8 cellular contexts compared by ENCODE assay signal in the genomic region with DNA sequence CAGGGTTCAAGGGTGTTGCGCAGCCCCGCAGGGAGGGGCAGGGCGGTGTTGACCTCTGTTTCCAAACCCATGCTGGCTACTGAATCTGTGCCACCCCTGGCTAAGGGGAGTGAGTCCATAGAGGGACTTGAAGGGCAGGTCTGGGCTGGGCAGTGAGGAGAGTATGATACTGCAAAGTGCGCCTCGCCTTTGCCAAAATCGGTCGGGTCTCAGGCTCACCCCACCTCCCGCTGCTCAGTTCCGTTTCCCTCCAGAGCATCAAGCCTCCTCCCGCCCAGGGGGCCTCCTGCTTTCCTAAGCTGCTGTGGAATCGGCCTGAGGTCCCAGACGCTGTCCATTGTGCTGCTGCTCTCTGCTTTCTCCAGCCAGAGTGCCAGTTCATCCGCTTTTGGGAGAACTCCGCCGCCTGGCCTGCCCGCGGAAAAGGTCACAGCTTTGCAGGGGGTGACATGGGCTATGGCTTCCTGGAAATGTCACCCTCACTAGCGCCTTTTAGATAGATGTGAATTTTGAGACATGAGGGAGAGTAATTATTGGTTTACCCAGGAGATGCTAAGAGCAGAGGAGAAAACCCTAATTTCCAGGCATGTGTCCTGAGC.
A peak's percentile ranks its signal among the peaks of the same experiment; 100 is the strongest.
DNase-seq lines count a peak whose midpoint lies in the region; ATAC-seq and TF ChIP-seq lines count a peak whose summit lies in the region.

No MANE protein-coding gene starts in this region.

- no peaks in the 10 kb centered on the region for H3F3A ChIP-seq in neural cell (ENCODE audit: insufficient read depth, low read length, poor library complexity, severe bottlenecking)

- no peaks in the 10 kb centered on the region for H3K27me3 Mint-ChIP-seq in T-helper 2 cell treated with Interferon-gamma antibody and Interleukin-4, amounts not matched to agents 5 μg/mL and 100 μg/mL, for 36 hours (ENCODE audit: low read depth)

- H3K4me3 ChIP-seq in fibroblast of lung (replicated peaks in 1 of 4; ENCODE audit: control extremely low read depth in 1 of 4, insufficient read depth in 1 of 4, low read depth in 3 of 4, low read length in 4 of 4) (peak overlapping the region; percentile 79 to 99 (median 96)), neural cell (ENCODE audit: low read length) (peak overlapping the region; percentile 97)

- H3K4me1 Mint-ChIP-seq in T-helper 2 cell treated with Interferon-gamma antibody and Interleukin-4, amounts not matched to agents 5 μg/mL and 100 μg/mL, for 36 hours (ENCODE audit: low read depth): peaks cover 9% of the 10 kb centered on the region

- peak overlapping the region; percentile 98 for H3K27ac Mint-ChIP-seq in T-helper 2 cell treated with Interferon-gamma antibody and Interleukin-4, amounts not matched to agents 5 μg/mL and 100 μg/mL, for 36 hours

- H3K79me2 ChIP-seq in fibroblast of lung (ENCODE audit: control insufficient read depth, insufficient read depth, low read length): peaks cover 36% of the 10 kb centered on the region
- H3K79me2 ChIP-seq in neural cell (replicated peaks; ENCODE audit: insufficient read depth, low read length): peaks cover 44% of the 10 kb centered on the region

- peak overlapping the region; percentile 97 for H3K4me3 Mint-ChIP-seq in T-helper 2 cell treated with Interferon-gamma antibody and Interleukin-4, amounts not matched to agents 5 μg/mL and 100 μg/mL, for 36 hours

- H3K9ac ChIP-seq in fibroblast of lung (ENCODE audit: insufficient read depth, low read length) (peak overlapping the region; percentile 69), neural cell (ENCODE audit: low read length) (peak overlapping the region; percentile 81)

- H3K36me3 ChIP-seq in fibroblast of lung (ENCODE audit: control insufficient read depth, insufficient read depth, low read length) (no peaks in the 10 kb centered on the region), neural cell (ENCODE audit: insufficient read depth, low read length) (no peaks in the 10 kb centered on the region)

- no peaks in the 10 kb centered on the region for H3K27me3 ChIP-seq in fibroblast of lung (ENCODE audit: control insufficient read depth, insufficient read depth, low read length)
- no peaks in the 10 kb centered on the region for H3K27me3 ChIP-seq in neural cell (ENCODE audit: insufficient read depth, low read depth, low read length)

- TF ChIP-seq CTCF in VCaP (conservative IDR thresholded peaks at IDR 0.05) (no peak), fibroblast of lung (conservative IDR thresholded peaks at IDR 0.05 in 1 of 2, IDR thresholded peaks at IDR 0.05 in 1 of 2; ENCODE audit: low read depth in 1 of 2, low read length in 2 of 2) (no peak), neural cell (IDR thresholded peaks at IDR 0.05; ENCODE audit: poor library complexity, severe bottlenecking) (no peak)

- H3K9me2 ChIP-seq in neural cell (ENCODE audit: insufficient read depth, low read length): no peaks in the 10 kb centered on the region

- H3K9me3 Mint-ChIP-seq in T-helper 2 cell treated with Interferon-gamma antibody and Interleukin-4, amounts not matched to agents 5 μg/mL and 100 μg/mL, for 36 hours: no peaks in the 10 kb centered on the region

- H2AFZ ChIP-seq in fibroblast of lung (ENCODE audit: low read length) (peak overlapping the region; percentile 100), neural cell (ENCODE audit: low read depth, low read length) (peak overlapping the region; percentile 81)

- no peak for TF ChIP-seq EP300 in neural cell (conservative IDR thresholded peaks at IDR 0.05; ENCODE audit: poor library complexity, severe bottlenecking)

- no peaks in the 10 kb centered on the region for H4K20me1 ChIP-seq in fibroblast of lung (ENCODE audit: control insufficient read depth, extremely low read depth, insufficient read depth, low read length)
- H4K20me1 ChIP-seq in neural cell (ENCODE audit: insufficient read depth): no peaks in the 10 kb centered on the region

- no peak for DNase-seq in T-helper 2 cell treated with Interferon-gamma antibody and Interleukin-4, amounts not matched to agents 5 μg/mL and 100 μg/mL, for 36 hours (ENCODE audit: low spot score)
- DNase-seq in T-helper 2 cell (no peak), fibroblast of lung (ENCODE audit: low read depth in 2 of 2) (peak; percentile 33 to 35), NCI-H1105 (lab: John Stamatoyannopoulos, UW) (no peak)

- H3K4me2 ChIP-seq in fibroblast of lung (ENCODE audit: extremely low read depth, insufficient read depth, low read length) (peak overlapping the region; percentile 95), neural cell (ENCODE audit: low read length) (peak overlapping the region; percentile 77)

- ATAC-seq in HG03159 (IDR thresholded peaks at IDR 0.05; ENCODE audit: unreplicated experiment): peak; percentile 3
- no peak for ATAC-seq in HG03135 (IDR thresholded peaks at IDR 0.05; ENCODE audit: unreplicated experiment)

- no peaks in the 10 kb centered on the region for H3K4me1 ChIP-seq in fibroblast of lung (ENCODE audit: control insufficient read depth, extremely low read depth, insufficient read depth, low read length)

- H3K36me3 Mint-ChIP-seq in T-helper 2 cell treated with Interferon-gamma antibody and Interleukin-4, amounts not matched to agents 5 μg/mL and 100 μg/mL, for 36 hours (ENCODE audit: low read depth): peaks cover 29% of the 10 kb centered on the region

- no peak for TF ChIP-seq RAD21 in neural cell (conservative IDR thresholded peaks at IDR 0.05)

- H3K27ac ChIP-seq in VCaP (peak overlapping the region; percentile 96), fibroblast of lung (ENCODE audit: insufficient read depth, low read length) (peak overlapping the region; percentile 46), neural cell (ENCODE audit: low read length) (peak overlapping the region; percentile 89)

- H3K9me3 ChIP-seq in fibroblast of lung (ENCODE audit: control insufficient read depth, insufficient read depth, low read depth, low read length): no peaks in the 10 kb centered on the region
- no peaks in the 10 kb centered on the region for H3K9me3 ChIP-seq in neural cell (ENCODE audit: low read length)

TF ChIP-seq in neural cell, 6 proteins besides CTCF, POLR2A, EP300 and RAD21:
- no peak for TF ChIP-seq EZH2 (IDR thresholded peaks at IDR 0.05; ENCODE audit: borderline replicate concordance, insufficient read depth, low read length, poor library complexity, severe bottlenecking)
- no peak for TF ChIP-seq TAF1 (IDR thresholded peaks at IDR 0.05; ENCODE audit: low read depth)
- TF ChIP-seq, protein P1, sequence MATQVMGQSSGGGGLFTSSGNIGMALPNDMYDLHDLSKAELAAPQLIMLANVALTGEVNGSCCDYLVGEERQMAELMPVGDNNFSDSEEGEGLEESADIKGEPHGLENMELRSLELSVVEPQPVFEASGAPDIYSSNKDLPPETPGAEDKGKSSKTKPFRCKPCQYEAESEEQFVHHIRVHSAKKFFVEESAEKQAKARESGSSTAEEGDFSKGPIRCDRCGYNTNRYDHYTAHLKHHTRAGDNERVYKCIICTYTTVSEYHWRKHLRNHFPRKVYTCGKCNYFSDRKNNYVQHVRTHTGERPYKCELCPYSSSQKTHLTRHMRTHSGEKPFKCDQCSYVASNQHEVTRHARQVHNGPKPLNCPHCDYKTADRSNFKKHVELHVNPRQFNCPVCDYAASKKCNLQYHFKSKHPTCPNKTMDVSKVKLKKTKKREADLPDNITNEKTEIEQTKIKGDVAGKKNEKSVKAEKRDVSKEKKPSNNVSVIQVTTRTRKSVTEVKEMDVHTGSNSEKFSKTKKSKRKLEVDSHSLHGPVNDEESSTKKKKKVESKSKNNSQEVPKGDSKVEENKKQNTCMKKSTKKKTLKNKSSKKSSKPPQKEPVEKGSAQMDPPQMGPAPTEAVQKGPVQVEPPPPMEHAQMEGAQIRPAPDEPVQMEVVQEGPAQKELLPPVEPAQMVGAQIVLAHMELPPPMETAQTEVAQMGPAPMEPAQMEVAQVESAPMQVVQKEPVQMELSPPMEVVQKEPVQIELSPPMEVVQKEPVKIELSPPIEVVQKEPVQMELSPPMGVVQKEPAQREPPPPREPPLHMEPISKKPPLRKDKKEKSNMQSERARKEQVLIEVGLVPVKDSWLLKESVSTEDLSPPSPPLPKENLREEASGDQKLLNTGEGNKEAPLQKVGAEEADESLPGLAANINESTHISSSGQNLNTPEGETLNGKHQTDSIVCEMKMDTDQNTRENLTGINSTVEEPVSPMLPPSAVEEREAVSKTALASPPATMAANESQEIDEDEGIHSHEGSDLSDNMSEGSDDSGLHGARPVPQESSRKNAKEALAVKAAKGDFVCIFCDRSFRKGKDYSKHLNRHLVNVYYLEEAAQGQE (IDR thresholded peaks at IDR 0.05; ENCODE audit: borderline replicate concordance): no peak
- no peak for TF ChIP-seq MXI1 (conservative IDR thresholded peaks at IDR 0.05; ENCODE audit: poor library complexity, severe bottlenecking)
- TF ChIP-seq SMC3 (conservative IDR thresholded peaks at IDR 0.05; ENCODE audit: poor library complexity): no peak
- no peak for TF ChIP-seq POLR2AphosphoS5 (IDR thresholded peaks at IDR 0.05)
TF ChIP-seq in neural cell: peak in this region for 0.

Comparison
In these comparisons a context has a peak if more than half of its experiments do, and no peak if none do; other contexts are left out.
1. DNase-seq: peak in fibroblast of lung (2 of 2); none in T-helper 2 cell treated with Interferon-gamma antibody and Interleukin-4, amounts not matched to agents 5 μg/mL and 100 μg/mL, for 36 hours (single experiment), T-helper 2 cell (0 of 5) and NCI-H1105 (single experiment).
2. H3K27ac ChIP-seq: peak in every context shown above with its lines; median percentile 96 in VCaP; 89 in neural cell; 46 in fibroblast of lung.